1 cellular context compared by ENCODE assay signal in genomic region chr3:102906837-102907236, GRCh38.
A peak's percentile ranks its signal among the peaks of the same experiment; 100 is the strongest.
TF ChIP-seq lines count a peak whose summit lies in the region.

No MANE protein-coding gene starts in this region.

TF ChIP-seq in SK-N-SH treated with all-trans-retinoic acid at 6 μM for 48 hours, 23 proteins besides CTCF, POLR2A, EP300 and RAD21 (continued from another document):
- TF ChIP-seq, protein P1, sequence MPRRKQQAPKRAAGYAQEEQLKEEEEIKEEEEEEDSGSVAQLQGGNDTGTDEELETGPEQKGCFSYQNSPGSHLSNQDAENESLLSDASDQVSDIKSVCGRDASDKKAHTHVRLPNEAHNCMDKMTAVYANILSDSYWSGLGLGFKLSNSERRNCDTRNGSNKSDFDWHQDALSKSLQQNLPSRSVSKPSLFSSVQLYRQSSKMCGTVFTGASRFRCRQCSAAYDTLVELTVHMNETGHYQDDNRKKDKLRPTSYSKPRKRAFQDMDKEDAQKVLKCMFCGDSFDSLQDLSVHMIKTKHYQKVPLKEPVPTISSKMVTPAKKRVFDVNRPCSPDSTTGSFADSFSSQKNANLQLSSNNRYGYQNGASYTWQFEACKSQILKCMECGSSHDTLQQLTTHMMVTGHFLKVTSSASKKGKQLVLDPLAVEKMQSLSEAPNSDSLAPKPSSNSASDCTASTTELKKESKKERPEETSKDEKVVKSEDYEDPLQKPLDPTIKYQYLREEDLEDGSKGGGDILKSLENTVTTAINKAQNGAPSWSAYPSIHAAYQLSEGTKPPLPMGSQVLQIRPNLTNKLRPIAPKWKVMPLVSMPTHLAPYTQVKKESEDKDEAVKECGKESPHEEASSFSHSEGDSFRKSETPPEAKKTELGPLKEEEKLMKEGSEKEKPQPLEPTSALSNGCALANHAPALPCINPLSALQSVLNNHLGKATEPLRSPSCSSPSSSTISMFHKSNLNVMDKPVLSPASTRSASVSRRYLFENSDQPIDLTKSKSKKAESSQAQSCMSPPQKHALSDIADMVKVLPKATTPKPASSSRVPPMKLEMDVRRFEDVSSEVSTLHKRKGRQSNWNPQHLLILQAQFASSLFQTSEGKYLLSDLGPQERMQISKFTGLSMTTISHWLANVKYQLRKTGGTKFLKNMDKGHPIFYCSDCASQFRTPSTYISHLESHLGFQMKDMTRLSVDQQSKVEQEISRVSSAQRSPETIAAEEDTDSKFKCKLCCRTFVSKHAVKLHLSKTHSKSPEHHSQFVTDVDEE (CRISPR knock-in tag; IDR thresholded peaks at IDR 0.05) = peak; percentile 76; the same call in 1 of the 2 replicates
- TF ChIP-seq, protein P2, sequence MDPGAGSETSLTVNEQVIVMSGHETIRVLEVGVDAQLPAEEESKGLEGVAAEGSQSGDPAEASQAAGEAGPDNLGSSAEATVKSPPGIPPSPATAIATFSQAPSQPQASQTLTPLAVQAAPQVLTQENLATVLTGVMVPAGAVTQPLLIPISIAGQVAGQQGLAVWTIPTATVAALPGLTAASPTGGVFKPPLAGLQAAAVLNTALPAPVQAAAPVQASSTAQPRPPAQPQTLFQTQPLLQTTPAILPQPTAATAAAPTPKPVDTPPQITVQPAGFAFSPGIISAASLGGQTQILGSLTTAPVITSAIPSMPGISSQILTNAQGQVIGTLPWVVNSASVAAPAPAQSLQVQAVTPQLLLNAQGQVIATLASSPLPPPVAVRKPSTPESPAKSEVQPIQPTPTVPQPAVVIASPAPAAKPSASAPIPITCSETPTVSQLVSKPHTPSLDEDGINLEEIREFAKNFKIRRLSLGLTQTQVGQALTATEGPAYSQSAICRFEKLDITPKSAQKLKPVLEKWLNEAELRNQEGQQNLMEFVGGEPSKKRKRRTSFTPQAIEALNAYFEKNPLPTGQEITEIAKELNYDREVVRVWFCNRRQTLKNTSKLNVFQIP (CRISPR knock-in tag; IDR thresholded peaks at IDR 0.05; ENCODE audit: borderline replicate concordance, low read depth) = peak; percentile 81; the same call in 1 of the 2 replicates
- no peak for TF ChIP-seq BACH2 (CRISPR knock-in tag; IDR thresholded peaks at IDR 0.05; ENCODE audit: borderline replicate concordance)
- peak; percentile 57; the same call in 1 of the 2 replicates for TF ChIP-seq CSRNP3 (CRISPR knock-in tag; IDR thresholded peaks at IDR 0.05)
- TF ChIP-seq, protein P3, sequence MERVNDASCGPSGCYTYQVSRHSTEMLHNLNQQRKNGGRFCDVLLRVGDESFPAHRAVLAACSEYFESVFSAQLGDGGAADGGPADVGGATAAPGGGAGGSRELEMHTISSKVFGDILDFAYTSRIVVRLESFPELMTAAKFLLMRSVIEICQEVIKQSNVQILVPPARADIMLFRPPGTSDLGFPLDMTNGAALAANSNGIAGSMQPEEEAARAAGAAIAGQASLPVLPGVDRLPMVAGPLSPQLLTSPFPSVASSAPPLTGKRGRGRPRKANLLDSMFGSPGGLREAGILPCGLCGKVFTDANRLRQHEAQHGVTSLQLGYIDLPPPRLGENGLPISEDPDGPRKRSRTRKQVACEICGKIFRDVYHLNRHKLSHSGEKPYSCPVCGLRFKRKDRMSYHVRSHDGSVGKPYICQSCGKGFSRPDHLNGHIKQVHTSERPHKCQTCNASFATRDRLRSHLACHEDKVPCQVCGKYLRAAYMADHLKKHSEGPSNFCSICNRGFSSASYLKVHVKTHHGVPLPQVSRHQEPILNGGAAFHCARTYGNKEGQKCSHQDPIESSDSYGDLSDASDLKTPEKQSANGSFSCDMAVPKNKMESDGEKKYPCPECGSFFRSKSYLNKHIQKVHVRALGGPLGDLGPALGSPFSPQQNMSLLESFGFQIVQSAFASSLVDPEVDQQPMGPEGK (CRISPR knock-in tag; IDR thresholded peaks at IDR 0.05; ENCODE audit: borderline replicate concordance) = no peak
- peak; percentile 99 for TF ChIP-seq ISL1 (CRISPR knock-in tag; IDR thresholded peaks at IDR 0.05)
- no peak for TF ChIP-seq PPARA (CRISPR knock-in tag; IDR thresholded peaks at IDR 0.05; ENCODE audit: borderline replicate concordance)
- TF ChIP-seq TCF4 (CRISPR knock-in tag; IDR thresholded peaks at IDR 0.05; ENCODE audit: borderline replicate concordance) = peak; percentile 83
- TF ChIP-seq CSDC2 (CRISPR knock-in tag; IDR thresholded peaks at IDR 0.05) = no peak
- no peak for TF ChIP-seq ZC3H10 (CRISPR knock-in tag; IDR thresholded peaks at IDR 0.05)
TF ChIP-seq in SK-N-SH treated with all-trans-retinoic acid at 6 μM for 48 hours: peak in this region for 6.
